16 cellular contexts compared by ENCODE assay signal in the genomic region with DNA sequence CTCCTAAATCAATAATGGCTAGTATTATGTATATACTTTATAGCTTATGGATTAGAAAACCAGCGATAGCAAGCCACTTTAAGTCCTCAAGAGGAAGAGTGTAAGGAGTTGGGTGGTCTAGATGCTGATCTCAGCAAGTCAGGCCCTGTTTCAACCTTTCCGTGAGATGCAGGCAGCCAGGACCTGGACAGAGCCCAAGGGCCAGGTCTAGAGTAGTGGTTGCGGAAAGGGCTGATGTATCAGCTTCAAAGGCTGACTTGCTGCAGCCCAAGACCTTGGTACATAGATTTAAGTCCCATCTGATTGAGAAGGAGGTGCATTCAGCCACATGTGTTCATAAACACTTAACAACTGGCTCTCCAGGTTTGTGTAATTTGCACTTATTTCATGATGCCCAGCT. TPM values are rescaled to one million over a fixed set of nuclear protein-coding genes. Genes with fewer than 3 reads are reported as not detected.
DNase-seq lines count a peak whose midpoint lies in the region; TF ChIP-seq lines count a peak whose summit lies in the region.
"Had no signal": no experiment of that assay in that cellular context is flagged by ENCODE, and none has a peak within 500 bp of the region (broad histone marks: within the 10 kb centered on the region; RNA-seq: fewer than 3 reads in every experiment).

No MANE protein-coding gene starts in this region.

- TF ChIP-seq POLR2A in Peyer's patch (IDR thresholded peaks at IDR 0.05) (no peak), esophagus muscularis mucosa (IDR thresholded peaks at IDR 0.05; ENCODE audit: low read depth) (no peak), suprapubic skin (IDR thresholded peaks at IDR 0.05) (no peak), adrenal gland (IDR thresholded peaks at IDR 0.05) (no peak), breast epithelium (IDR thresholded peaks at IDR 0.05) (no peak)

- peaks cover 62% of the 10 kb centered on the region for H3K36me3 Mint-ChIP-seq in activated CD4-positive, alpha-beta T cell treated with anti-CD3 and anti-CD28 coated beads, Interleukin-2, amount 10 ng/mL, durations not matched to agents 7 days and 5 days (ENCODE audit: low read depth)

- H3K27me3 Mint-ChIP-seq in activated CD4-positive, alpha-beta T cell treated with anti-CD3 and anti-CD28 coated beads, Interleukin-2, amount 10 ng/mL, durations not matched to agents 7 days and 5 days: peaks cover 2% of the 10 kb centered on the region
- H3K27me3 Mint-ChIP-seq: stimulated activated naive CD8-positive, alpha-beta T cell treated with anti-CD3 and anti-CD28 coated beads, Interleukin-15, amount 100 ng/mL, for 72 hours had no signal

- peak overlapping the region in 3 of 4 donors; percentile 56 to 83 (median 67) for H3K27ac ChIP-seq in Peyer's patch
- H3K27ac ChIP-seq in esophagus muscularis mucosa (replicated peaks in 1 of 4): peak overlapping the region in 3 of 4 donors; percentile 19 to 44 (median 35)
- H3K27ac ChIP-seq in suprapubic skin: peak overlapping the region; percentile 29
- H3K27ac ChIP-seq in adrenal gland: peak overlapping the region in 1 of 5 donors; percentile 84
- H3K27ac ChIP-seq in breast epithelium: peak overlapping the region in 1 of 2 donors; percentile 19

- DNase-seq in activated CD4-positive, alpha-beta T cell treated with anti-CD3 and anti-CD28 coated beads, Interleukin-2, amount 10 ng/mL, durations not matched to agents 7 days and 5 days: no peak
- no peak for DNase-seq in activated CD4-positive, alpha-beta T cell treated with anti-CD3 and anti-CD28 coated beads, Interleukin-2, amount 50 U/mL, for 48 hours
- DNase-seq in Peyer's patch: no peak
- DNase-seq in esophagus muscularis mucosa (ENCODE audit: extremely low spot score): no peak
- DNase-seq in suprapubic skin (ENCODE audit: low spot score in 2 of 2): no peak
- DNase-seq in adrenal gland: no peak
- DNase-seq in breast epithelium (ENCODE audit: low spot score in 2 of 2): no peak
- DNase-seq in AG08396 (ENCODE audit: low spot score): no peak
- DNase-seq: H7; NCI-H2029; NCI-H748 treated with DMSO at 0.1 percent for 48 hours; stimulated activated naive CD8-positive, alpha-beta T cell treated with anti-CD3 and anti-CD28 coated beads, Interleukin-15, amount 100 ng/mL, for 72 hours; T1000 had no signal

- intact Hi-C loops in esophagus muscularis mucosa (cut with DNase I) (no loop called here), adrenal gland (cut with DNase I) (no loop called here), breast epithelium (cut with DNase I; ENCODE audit: low total_unique reads) (no loop called here)

- no peak for TF ChIP-seq EP300 in esophagus muscularis mucosa (IDR thresholded peaks at IDR 0.05)
- no peak for TF ChIP-seq EP300 in suprapubic skin (IDR thresholded peaks at IDR 0.05)

- H3K4me3 ChIP-seq in Peyer's patch (no peak overlapping the region), esophagus muscularis mucosa (no peak overlapping the region), suprapubic skin (no peak overlapping the region), adrenal gland (no peak overlapping the region), breast epithelium (no peak overlapping the region)
- H3K4me3 ChIP-seq: right lobe of liver had no signal

- H3K27me3 ChIP-seq in Peyer's patch (no peaks in the 10 kb centered on the region), esophagus muscularis mucosa (no peaks in the 10 kb centered on the region), suprapubic skin (no peaks in the 10 kb centered on the region), adrenal gland (no peaks in the 10 kb centered on the region), breast epithelium (peaks cover 0 to 6% of the 10 kb centered on the region in 2 donors)
- H3K27me3 ChIP-seq: right lobe of liver had no signal

- no peaks in the 10 kb centered on the region for H3K36me3 ChIP-seq in Peyer's patch
- H3K36me3 ChIP-seq in esophagus muscularis mucosa: no peaks in the 10 kb centered on the region
- no peaks in the 10 kb centered on the region for H3K36me3 ChIP-seq in suprapubic skin
- no peaks in the 10 kb centered on the region for H3K36me3 ChIP-seq in adrenal gland (replicated peaks in 1 of 2)
- no peaks in the 10 kb centered on the region for H3K36me3 ChIP-seq in breast epithelium
- H3K36me3 ChIP-seq: right lobe of liver had no signal

- peak overlapping the region; percentile 56 for H3K4me3 Mint-ChIP-seq in activated CD4-positive, alpha-beta T cell treated with anti-CD3 and anti-CD28 coated beads, Interleukin-2, amount 10 ng/mL, durations not matched to agents 7 days and 5 days
- H3K4me3 Mint-ChIP-seq: neural crest cell had no signal

- 98% methylated on average over 3 of the region's 3 CpGs for WGBS in esophagus muscularis mucosa
- 78% methylated on average over 3 of the region's 3 CpGs for WGBS in suprapubic skin
- 77 to 91% (median 84%) methylated on average over 3 of the region's 3 CpGs for WGBS in adrenal gland, 4 donors

- H3K27ac Mint-ChIP-seq in activated CD4-positive, alpha-beta T cell treated with anti-CD3 and anti-CD28 coated beads, Interleukin-2, amount 10 ng/mL, durations not matched to agents 7 days and 5 days: peak overlapping the region; percentile 93

- POLR2A ChIA-PET in activated CD4-positive, alpha-beta T cell treated with anti-CD3 and anti-CD28 coated beads, Interleukin-2, amount 10 ng/mL, durations not matched to agents 7 days and 5 days (lab: Charles Lee): interaction anchor here (1.1 kb wide), 1 partner anchor 32 kb away, joined by 5 read pairs; no protein-coding TSS in a partner anchor

- peaks cover 98% of the 10 kb centered on the region for H3K4me1 Mint-ChIP-seq in activated CD4-positive, alpha-beta T cell treated with anti-CD3 and anti-CD28 coated beads, Interleukin-2, amount 10 ng/mL, durations not matched to agents 7 days and 5 days

- TF ChIP-seq CTCF in Peyer's patch (IDR thresholded peaks at IDR 0.05): no peak
- TF ChIP-seq CTCF in esophagus muscularis mucosa (IDR thresholded peaks at IDR 0.05): no peak
- TF ChIP-seq CTCF in suprapubic skin (IDR thresholded peaks at IDR 0.05): no peak
- no peak for TF ChIP-seq CTCF in adrenal gland (IDR thresholded peaks at IDR 0.05)
- TF ChIP-seq CTCF in breast epithelium (IDR thresholded peaks at IDR 0.05): no peak

- CTCF ChIA-PET in activated CD4-positive, alpha-beta T cell treated with anti-CD3 and anti-CD28 coated beads, Interleukin-2, amount 10 ng/mL, durations not matched to agents 7 days and 5 days (lab: Charles Lee): interaction anchor here (0.6 to 2.8 kb wide), 9 partner anchors 9 to 555 kb away, joined by 3 to 22 read pairs (median 4); no protein-coding TSS in a partner anchor

- peaks cover 2% of the 10 kb centered on the region for H3K9me3 Mint-ChIP-seq in activated CD4-positive, alpha-beta T cell treated with anti-CD3 and anti-CD28 coated beads, Interleukin-2, amount 10 ng/mL, durations not matched to agents 7 days and 5 days
- H3K9me3 Mint-ChIP-seq: activated naive CD4-positive, alpha-beta T cell treated with anti-CD3 and anti-CD28 coated beads, Interleukin-2, amount 50 U/mL, for 72 hours; neural crest cell; stimulated activated naive CD8-positive, alpha-beta T cell treated with anti-CD3 and anti-CD28 coated beads, Interleukin-15, amount 100 ng/mL, for 72 hours had no signal

- H3K9me3 ChIP-seq in Peyer's patch: no peaks in the 10 kb centered on the region
- no peaks in the 10 kb centered on the region for H3K9me3 ChIP-seq in esophagus muscularis mucosa
- no peaks in the 10 kb centered on the region for H3K9me3 ChIP-seq in suprapubic skin
- H3K9me3 ChIP-seq in adrenal gland (replicated peaks in 1 of 3): no peaks in the 10 kb centered on the region
- H3K9me3 ChIP-seq in breast epithelium: no peaks in the 10 kb centered on the region
- H3K9me3 ChIP-seq: right lobe of liver had no signal

- H3K4me1 ChIP-seq in Peyer's patch (peaks cover 0 to 62% (median 48%) of the 10 kb centered on the region in 4 donors), esophagus muscularis mucosa (peaks cover 5 to 67% (median 55%) of the 10 kb centered on the region in 4 donors), suprapubic skin (peaks cover 49% of the 10 kb centered on the region), adrenal gland (replicated peaks in 1 of 2) (peaks cover 0 to 31% of the 10 kb centered on the region in 2 donors), breast epithelium (no peaks in the 10 kb centered on the region)

RNA-seq across cellular contexts. Expression of a gene that starts 33.4 kb away (rescaled TPM):
- total RNA-seq in activated CD4-positive, alpha-beta T cell treated with anti-CD3 and anti-CD28 coated beads, Interleukin-2, amount 10 ng/mL, durations not matched to agents 7 days and 5 days: 100 to 1,000 TPM; 106 to 134 TPM
- total RNA-seq in Peyer's patch (10 to 100 TPM in 3 of 4 donors, 1 to 10 TPM in 1; 7.7 to 66.8 (median 15.3) TPM), esophagus muscularis mucosa (10 to 100 TPM; 17.4 to 43.8 (median 29.6) TPM), suprapubic skin (10 to 100 TPM in 3 of 4 donors, 1 to 10 TPM in 1; 6.1 to 21.2 (median 15.2) TPM), adrenal gland (10 to 100 TPM in 5 of 8 donors, 1 to 10 TPM in 3; 2.4 to 21.3 (median 16.9) TPM), breast epithelium (10 to 100 TPM; 23.9 to 62.2 (median 46.2) TPM)
- polyA plus RNA-seq in adrenal gland: 1 to 10 TPM; 5.2 to 9.7 (median 5.8) TPM
